In the genomic region with DNA sequence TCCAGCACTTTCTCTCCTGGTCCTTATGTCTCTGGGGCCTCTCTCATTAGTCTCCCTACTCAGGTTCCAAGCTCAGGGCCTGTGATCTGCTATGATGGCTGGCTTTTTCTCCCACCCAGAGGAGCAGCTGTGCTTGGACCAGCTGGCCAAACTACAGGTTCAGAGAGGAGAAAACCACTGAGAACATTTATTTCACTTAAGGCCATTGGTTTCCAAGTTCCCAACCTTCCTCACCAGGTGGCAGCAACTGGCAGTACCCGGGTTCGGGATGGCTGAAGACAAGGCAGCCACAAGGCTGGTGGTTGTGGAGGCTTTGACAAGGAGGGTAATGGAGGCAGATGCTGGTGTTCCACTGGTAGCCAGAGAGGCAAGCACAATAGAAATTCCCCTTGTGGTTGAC, we compare ENCODE assay signal across 12 cellular contexts. TPM values are rescaled to one million over a fixed set of nuclear protein-coding genes. Genes with fewer than 3 reads are reported as not detected.
DNase-seq lines count a peak whose midpoint lies in the region; ATAC-seq and TF ChIP-seq lines count a peak whose summit lies in the region.
"Had no signal": no experiment of that assay in that cellular context is flagged by ENCODE, and none has a peak within 500 bp of the region (broad histone marks: within the 10 kb centered on the region; RNA-seq: fewer than 3 reads in every experiment).

No MANE protein-coding gene starts in this region.

- in situ Hi-C loops in GM13976 (cut with MboI; ENCODE audit: low sequenced_read_pairs, unreplicated experiment), result no loop called here

- ATAC-seq in omental fat pad (ENCODE audit: low FRiP score), result no peak

- no peak overlapping the region for H3K27ac Mint-ChIP-seq in mesothelial cell of epicardium
- no peak overlapping the region for H3K27ac Mint-ChIP-seq in activated naive CD4-positive, alpha-beta T cell treated with anti-CD3 and anti-CD28 coated beads, Interleukin-2, amount 10 ng/mL, durations not matched to agents 7 days and 5 days
- H3K27ac Mint-ChIP-seq: activated B cell treated with CpG ODN at 0.5 μM for 24 hours; activated naive CD4-positive, alpha-beta T cell treated with anti-CD3 and anti-CD28 coated beads, Interleukin-2, amount 50 U/mL, for 24 hours had no signal

- POLR2A ChIA-PET in AG04450 (lab: Yijun Ruan, JAX), result no interaction called here

- H3K27me3 ChIP-seq in AG04450 (ENCODE audit: control insufficient read depth, insufficient read depth, low read length), result peaks cover 46% of the 10 kb centered on the region

- peaks cover 3% of the 10 kb centered on the region for H3K36me3 Mint-ChIP-seq in mesothelial cell of epicardium
- H3K36me3 Mint-ChIP-seq in activated naive CD4-positive, alpha-beta T cell treated with anti-CD3 and anti-CD28 coated beads, Interleukin-2, amount 10 ng/mL, durations not matched to agents 7 days and 5 days, result no peaks in the 10 kb centered on the region

- H3K4me1 Mint-ChIP-seq in mesothelial cell of epicardium, result peaks cover 20% of the 10 kb centered on the region
- H3K4me1 Mint-ChIP-seq in activated naive CD4-positive, alpha-beta T cell treated with anti-CD3 and anti-CD28 coated beads, Interleukin-2, amount 10 ng/mL, durations not matched to agents 7 days and 5 days, result peaks cover 3% of the 10 kb centered on the region
- H3K4me1 Mint-ChIP-seq: activated B cell treated with CpG ODN at 0.5 μM for 24 hours; activated naive CD4-positive, alpha-beta T cell treated with anti-CD3 and anti-CD28 coated beads, Interleukin-2, amount 50 U/mL, for 24 hours had no signal

- no peaks in the 10 kb centered on the region; the same call in 1 of the 2 replicates for H3K9me3 ChIP-seq in AG04450 (ENCODE audit: control insufficient read depth, insufficient read depth, low read length)

- DNase-seq in AG04450 (ENCODE audit: low read depth, low spot score), result no peak
- DNase-seq in GM13976 (ENCODE audit: low spot score), result peak; percentile 45
- peak; percentile 15 for DNase-seq in NOMO-1 treated with DMSO at 0.1 percent for 48 hours (lab: John Stamatoyannopoulos, UW; ENCODE audit: unreplicated experiment)
- no peak for DNase-seq in epithelial cell of esophagus (ENCODE audit: low read depth)
- no peak for DNase-seq in posterior vena cava (ENCODE audit: low spot score)
- DNase-seq in mesothelial cell of epicardium (ENCODE audit: low spot score in 2 of 2, unreplicated experiment in 2 of 2), result no peak
- no peak for DNase-seq in activated naive CD4-positive, alpha-beta T cell treated with anti-CD3 and anti-CD28 coated beads, Interleukin-2, amount 10 ng/mL, durations not matched to agents 7 days and 5 days
- no peak for DNase-seq in omental fat pad (ENCODE audit: low spot score)
- DNase-seq: activated B cell treated with CpG ODN at 0.5 μM for 24 hours, midbrain, NCI-H2081 treated with DMSO at 0.1 percent for 48 hours had no signal

- H3K27me3 Mint-ChIP-seq in mesothelial cell of epicardium (ENCODE audit: low read depth), result no peaks in the 10 kb centered on the region
- peaks cover 15% of the 10 kb centered on the region for H3K27me3 Mint-ChIP-seq in activated naive CD4-positive, alpha-beta T cell treated with anti-CD3 and anti-CD28 coated beads, Interleukin-2, amount 10 ng/mL, durations not matched to agents 7 days and 5 days
- H3K27me3 Mint-ChIP-seq: activated B cell treated with CpG ODN at 0.5 μM for 24 hours; activated naive CD4-positive, alpha-beta T cell treated with anti-CD3 and anti-CD28 coated beads, Interleukin-2, amount 50 U/mL, for 24 hours had no signal

- TF ChIP-seq CTCF in AG04450 (IDR thresholded peaks at IDR 0.05; ENCODE audit: low read depth, low read length) (peak; percentile 22; the same call in 1 of the 2 replicates), GM13976 (IDR thresholded peaks at IDR 0.05; ENCODE audit: borderline replicate concordance, control extremely low read depth, extremely low read depth, insufficient read depth, missing control alignments) (no peak), epithelial cell of esophagus (IDR thresholded peaks at IDR 0.05; ENCODE audit: insufficient read depth, low read depth, low read length, missing control alignments) (peak; percentile 18), mesothelial cell of epicardium (IDR thresholded peaks at IDR 0.05; ENCODE audit: unreplicated experiment) (no peak), omental fat pad (IDR thresholded peaks at IDR 0.05) (no peak)

- H3K27ac ChIP-seq in AG04450 (ENCODE audit: low read depth, low read length), result no peak overlapping the region

- no peaks in the 10 kb centered on the region for H3K9me3 Mint-ChIP-seq in mesothelial cell of epicardium
- no peaks in the 10 kb centered on the region for H3K9me3 Mint-ChIP-seq in activated naive CD4-positive, alpha-beta T cell treated with anti-CD3 and anti-CD28 coated beads, Interleukin-2, amount 10 ng/mL, durations not matched to agents 7 days and 5 days
- H3K9me3 Mint-ChIP-seq: activated B cell treated with CpG ODN at 0.5 μM for 24 hours; activated naive CD4-positive, alpha-beta T cell treated with anti-CD3 and anti-CD28 coated beads, Interleukin-2, amount 50 U/mL, for 24 hours had no signal

- H3K4me3 Mint-ChIP-seq in mesothelial cell of epicardium, result no peak overlapping the region
- no peak overlapping the region for H3K4me3 Mint-ChIP-seq in activated naive CD4-positive, alpha-beta T cell treated with anti-CD3 and anti-CD28 coated beads, Interleukin-2, amount 10 ng/mL, durations not matched to agents 7 days and 5 days
- H3K4me3 Mint-ChIP-seq: activated B cell treated with CpG ODN at 0.5 μM for 24 hours; activated naive CD4-positive, alpha-beta T cell treated with anti-CD3 and anti-CD28 coated beads, Interleukin-2, amount 50 U/mL, for 24 hours had no signal

- H3K4me3 ChIP-seq in AG04450 (ENCODE audit: low read depth, low read length) (no peak overlapping the region), epithelial cell of esophagus (ENCODE audit: low read length) (no peak overlapping the region)

- intact Hi-C loops in posterior vena cava (cut with DNase I), result no loop called here

- CTCF ChIA-PET in AG04450 (lab: Charles Lee), result interaction anchor here (0.9 to 1.1 kb wide), 3 partner anchors 9 to 73 kb away, joined by 3 to 4 read pairs (median 3); no protein-coding TSS in a partner anchor
- CTCF ChIA-PET in activated naive CD4-positive, alpha-beta T cell treated with anti-CD3 and anti-CD28 coated beads, Interleukin-2, amount 10 ng/mL, durations not matched to agents 7 days and 5 days (lab: Charles Lee), result interaction anchor here (1.2 to 2.7 kb wide), 4 partner anchors 11 to 154 kb away, joined by 3 to 12 read pairs (median 4); no protein-coding TSS in a partner anchor

RNA-seq across cellular contexts. Expression of gene SELENOI, which starts 29.9 kb away (rescaled TPM):
- 8.9 and 10.9 TPM in 2 replicates for polyA plus RNA-seq in AG04450 (2011; rRNA removed)
- 33.1 and 45.9 TPM in 2 replicates for polyA minus RNA-seq in AG04450 (2011; rRNA and poly(A)+ RNA removed)
- total RNA-seq in posterior vena cava (10 to 100 TPM; 12.2 to 14.6 TPM), mesothelial cell of epicardium (28.1 to 32.0 TPM (median 29.1 TPM) in 3 replicates), omental fat pad (10 to 100 TPM in 2 of 4 donors, 1 to 10 TPM in 2; 8.3 to 26.3 (median 14.0) TPM)

RNA-seq across cellular contexts. Expression of gene ADGRF3, which starts 30.5 kb away (rescaled TPM):
- 0.02 TPM in 1 of 2 replicates, not detected in the other for polyA plus RNA-seq in AG04450 (2011; rRNA removed)
- polyA minus RNA-seq in AG04450 (2011; rRNA and poly(A)+ RNA removed), result not detected in 2 replicates
- not detected for total RNA-seq in posterior vena cava
- 0.20 to 0.83 TPM (median 0.22 TPM) in 3 replicates for total RNA-seq in mesothelial cell of epicardium
- under 1 TPM in 1 of 4 donors, not detected in 3; 0.09 TPM for total RNA-seq in omental fat pad

Comparison
In these comparisons a context has a peak if more than half of its experiments do, and no peak if none do; other contexts are left out.
1. DNase-seq: peak in GM13976 (single experiment) and NOMO-1 treated with DMSO at 0.1 percent for 48 hours (single experiment); none in AG04450 (single experiment), epithelial cell of esophagus (single experiment), posterior vena cava (single experiment), mesothelial cell of epicardium (0 of 2), activated naive CD4-positive, alpha-beta T cell treated with anti-CD3 and anti-CD28 coated beads, Interleukin-2, amount 10 ng/mL, durations not matched to agents 7 days and 5 days (single experiment) and omental fat pad (single experiment).
2. CTCF ChIP-seq: peak in AG04450 (single experiment) and epithelial cell of esophagus (single experiment); none in GM13976 (single experiment), mesothelial cell of epicardium (single experiment) and omental fat pad (0 of 3).